ENCODE assay signal across 19 cellular contexts in the genomic region with DNA sequence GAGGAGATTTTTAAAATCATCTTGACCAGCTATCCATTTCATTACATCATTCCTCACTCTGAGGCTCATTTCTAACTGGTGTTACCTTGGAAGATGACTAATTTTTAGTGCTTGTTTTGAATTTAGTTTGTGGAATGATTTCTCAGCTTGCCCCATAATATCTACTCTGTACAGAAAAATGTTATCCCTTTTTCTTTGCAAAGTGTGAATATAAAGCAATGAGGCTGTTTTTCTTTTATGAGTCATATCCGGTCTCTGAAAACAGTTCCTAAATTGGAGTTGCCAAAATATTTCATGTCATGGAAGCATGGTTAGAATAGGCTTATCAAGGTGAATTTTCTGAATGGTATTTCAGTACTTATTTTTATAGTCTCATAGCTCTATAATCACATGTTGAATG. TPM values are rescaled to one million over a fixed set of nuclear protein-coding genes. Genes with fewer than 3 reads are reported as not detected.
"Had no signal": no experiment of that assay in that cellular context is flagged by ENCODE, and none has a peak within 500 bp of the region (broad histone marks: within the 10 kb centered on the region; RNA-seq: fewer than 3 reads in every experiment).

No MANE protein-coding gene starts in this region.

- H3K27me3 ChIP-seq: body of pancreas, transverse colon had no signal

- H3K36me3 Mint-ChIP-seq: naive thymus-derived CD8-positive, alpha-beta T cell; stimulated activated effector memory CD8-positive, alpha-beta T cell treated with anti-CD3 and anti-CD28 coated beads, Interleukin-12 subunit alpha, Interleukin-12 subunit beta, amount 100 ng/mL, for 72 hours had no signal

- H3K9me3 Mint-ChIP-seq: activated CD8-positive, alpha-beta T cell treated with anti-CD3 and anti-CD28 coated beads for 36 hours; activated T-helper 1 cell treated with anti-CD3 and anti-CD28 coated beads, Interleukin-12 subunit alpha, Interleukin-12 subunit beta, Interleukin-2, Interleukin-4 antibody, amounts not matched to agents 30 ng/mL and 10 ng/mL and 1 ng/mL, durations not matched to agents 14 hours and 24 hours and 36 hours; stimulated activated effector memory CD8-positive, alpha-beta T cell treated with anti-CD3 and anti-CD28 coated beads, Interleukin-12 subunit alpha, Interleukin-12 subunit beta, amount 100 ng/mL, for 72 hours had no signal

- H3K4me3 Mint-ChIP-seq: activated CD4-positive, alpha-beta T cell treated with anti-CD3 and anti-CD28 coated beads for 36 hours; activated CD8-positive, alpha-beta T cell treated with anti-CD3 and anti-CD28 coated beads for 36 hours; activated T-helper 1 cell treated with anti-CD3 and anti-CD28 coated beads, Interleukin-12 subunit alpha, Interleukin-12 subunit beta, Interleukin-2, Interleukin-4 antibody, amounts not matched to agents 30 ng/mL and 10 ng/mL and 1 ng/mL, durations not matched to agents 14 hours and 24 hours and 36 hours; naive thymus-derived CD8-positive, alpha-beta T cell; stimulated activated effector memory CD8-positive, alpha-beta T cell treated with anti-CD3 and anti-CD28 coated beads, Interleukin-12 subunit alpha, Interleukin-12 subunit beta, amount 100 ng/mL, for 72 hours had no signal

- H3K36me3 ChIP-seq: lower lobe of right lung, transverse colon had no signal

- H3K4me1 ChIP-seq: body of pancreas, lower lobe of right lung, transverse colon had no signal

- ATAC-seq: activated CD4-positive, alpha-beta T cell treated with anti-CD3 and anti-CD28 coated beads for 36 hours; activated CD8-positive, alpha-beta T cell treated with anti-CD3 and anti-CD28 coated beads for 36 hours; body of pancreas; lower lobe of right lung; naive thymus-derived CD8-positive, alpha-beta T cell; right cardiac atrium; stimulated activated effector memory CD8-positive, alpha-beta T cell treated with anti-CD3 and anti-CD28 coated beads, Interleukin-12 subunit alpha, Interleukin-12 subunit beta, amount 100 ng/mL, for 72 hours had no signal

- H3K27me3 Mint-ChIP-seq: activated CD4-positive, alpha-beta T cell treated with anti-CD3 and anti-CD28 coated beads for 36 hours; activated CD8-positive, alpha-beta T cell treated with anti-CD3 and anti-CD28 coated beads for 36 hours; naive thymus-derived CD8-positive, alpha-beta T cell; progenitor cell of endocrine pancreas had no signal

- H3K27ac Mint-ChIP-seq: activated CD4-positive, alpha-beta T cell treated with anti-CD3 and anti-CD28 coated beads for 36 hours; activated CD8-positive, alpha-beta T cell treated with anti-CD3 and anti-CD28 coated beads for 36 hours; activated T-helper 1 cell treated with anti-CD3 and anti-CD28 coated beads, Interleukin-12 subunit alpha, Interleukin-12 subunit beta, Interleukin-2, Interleukin-4 antibody, amounts not matched to agents 30 ng/mL and 10 ng/mL and 1 ng/mL, durations not matched to agents 14 hours and 24 hours and 36 hours; naive thymus-derived CD8-positive, alpha-beta T cell; progenitor cell of endocrine pancreas; stimulated activated effector memory CD8-positive, alpha-beta T cell treated with anti-CD3 and anti-CD28 coated beads, Interleukin-12 subunit alpha, Interleukin-12 subunit beta, amount 100 ng/mL, for 72 hours had no signal

- H3K27ac ChIP-seq: body of pancreas, lower lobe of right lung, transverse colon, VCaP had no signal

- H3K4me1 Mint-ChIP-seq: activated CD4-positive, alpha-beta T cell treated with anti-CD3 and anti-CD28 coated beads for 36 hours; naive thymus-derived CD8-positive, alpha-beta T cell; stimulated activated effector memory CD8-positive, alpha-beta T cell treated with anti-CD3 and anti-CD28 coated beads, Interleukin-12 subunit alpha, Interleukin-12 subunit beta, amount 100 ng/mL, for 72 hours had no signal

- H3K4me3 ChIP-seq: body of pancreas, lower lobe of right lung, smooth muscle cell, transverse colon had no signal

- H3K9me3 ChIP-seq: body of pancreas, lower lobe of right lung, transverse colon had no signal

- H3K4me2 ChIP-seq: smooth muscle cell had no signal

- DNase-seq: activated CD4-positive, alpha-beta T cell treated with anti-CD3 and anti-CD28 coated beads for 36 hours; activated CD8-positive, alpha-beta memory T cell treated with anti-CD3 and anti-CD28 coated beads, Interleukin-2, amount 50 U/mL, for 48 hours; activated CD8-positive, alpha-beta T cell treated with anti-CD3 and anti-CD28 coated beads for 36 hours; activated naive CD4-positive, alpha-beta T cell; body of pancreas; cerebellar nuclear complex; left cardiac atrium; lower lobe of right lung; naive thymus-derived CD8-positive, alpha-beta T cell; nucleus accumbens; right cardiac atrium; T-helper 9 cell; transverse colon had no signal

RNA-seq across cellular contexts. Expression of gene FUT9, which starts 43.8 kb away (rescaled TPM):
- total RNA-seq: activated CD4-positive, alpha-beta T cell treated with anti-CD3 and anti-CD28 coated beads for 36 hours; activated CD8-positive, alpha-beta T cell treated with anti-CD3 and anti-CD28 coated beads for 36 hours; activated T-helper 1 cell treated with anti-CD3 and anti-CD28 coated beads, Interleukin-12 subunit alpha, Interleukin-12 subunit beta, Interleukin-2, Interleukin-4 antibody, amounts not matched to agents 30 ng/mL and 10 ng/mL and 1 ng/mL, durations not matched to agents 14 hours and 24 hours and 36 hours; glomerular endothelial cell; left cardiac atrium; lower lobe of right lung; naive thymus-derived CD8-positive, alpha-beta T cell; right cardiac atrium had no signal
